Comparison of ENCODE assay signal across 8 cellular contexts in the genomic region with DNA sequence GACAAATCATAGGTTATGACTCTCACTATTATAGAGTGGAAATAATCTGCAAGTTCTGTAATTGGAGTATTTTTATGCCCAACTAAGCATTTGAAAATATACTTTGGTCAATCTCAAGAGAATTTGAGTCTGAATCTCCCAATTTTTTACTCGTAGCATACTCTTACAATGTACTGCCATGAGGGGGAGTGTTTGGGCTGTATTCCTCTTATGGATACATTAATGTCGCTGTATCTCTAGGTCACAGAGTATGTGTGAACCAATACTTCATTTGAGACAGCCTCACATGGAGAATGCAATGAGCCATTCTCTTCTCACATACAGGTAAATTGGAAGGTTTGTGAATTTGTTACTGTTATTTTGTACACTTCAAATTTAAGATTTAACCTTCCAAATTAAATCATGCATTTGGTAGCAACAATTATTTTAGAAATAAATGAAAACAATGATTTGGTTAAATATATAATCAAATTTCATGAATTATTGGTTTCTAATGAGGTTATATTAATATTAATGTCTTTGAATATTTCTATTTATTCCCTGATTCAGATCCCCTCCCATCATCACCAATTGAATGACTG. TPM values are rescaled to one million over a fixed set of nuclear protein-coding genes. Genes with fewer than 3 reads are reported as not detected.
DNase-seq lines count a peak whose midpoint lies in the region; ATAC-seq, FAIRE-seq and TF ChIP-seq lines count a peak whose summit lies in the region.

No MANE protein-coding gene starts in this region.

- no peak overlapping the region for H2AFZ ChIP-seq in fibroblast of lung (ENCODE audit: low read length)

- no peak overlapping the region for H3K4me3 ChIP-seq in fibroblast of lung (replicated peaks in 1 of 4; ENCODE audit: control extremely low read depth in 1 of 4, insufficient read depth in 1 of 4, low read depth in 3 of 4, low read length in 4 of 4)
- H3K4me3 ChIP-seq in neutrophil (ENCODE audit: low read depth in 1 of 2, low read length in 1 of 2) = no peak overlapping the region
- no peak overlapping the region for H3K4me3 ChIP-seq in lower leg skin (ENCODE audit: low read depth, poor library complexity, severe bottlenecking)

- DNase-seq in CMK (ENCODE audit: low read depth) = peak; percentile 1
- peak; percentile 84 for DNase-seq in NCI-H146 treated with DMSO at 0.1 percent for 48 hours (lab: John Stamatoyannopoulos, UW; ENCODE audit: unreplicated experiment)
- peak; percentile 53 to 77 for DNase-seq in fibroblast of lung (ENCODE audit: low read depth in 2 of 2)
- DNase-seq in lower leg skin (ENCODE audit: low spot score in 2 of 2) = no peak

- H3K9me3 ChIP-seq in fibroblast of lung (ENCODE audit: control insufficient read depth, insufficient read depth, low read depth, low read length) = no peaks in the 10 kb centered on the region
- no peaks in the 10 kb centered on the region for H3K9me3 ChIP-seq in neutrophil

- H3K4me2 ChIP-seq in fibroblast of lung (ENCODE audit: extremely low read depth, insufficient read depth, low read length) = no peak overlapping the region

- H3K4me1 ChIP-seq in fibroblast of lung (ENCODE audit: control insufficient read depth, extremely low read depth, insufficient read depth, low read length) = no peaks in the 10 kb centered on the region
- no peaks in the 10 kb centered on the region for H3K4me1 ChIP-seq in neutrophil (ENCODE audit: control insufficient read depth in 1 of 2, insufficient read depth in 1 of 2, low read depth in 1 of 2, low read length in 1 of 2)

- TF ChIP-seq POLR2A in lower leg skin (IDR thresholded peaks at IDR 0.05) = no peak

- intact Hi-C loops in lower leg skin (cut with DNase I; ENCODE audit: low total_unique reads) = loop anchor here (5.0 kb wide), 1 partner anchor 285 kb away; no protein-coding TSS in a partner anchor

- ATAC-seq in GM18861 (IDR thresholded peaks at IDR 0.05; ENCODE audit: unreplicated experiment) = peak; percentile 99
- peak; percentile 95 for ATAC-seq in HG02981 (IDR thresholded peaks at IDR 0.05; ENCODE audit: unreplicated experiment)

- H3K9ac ChIP-seq in fibroblast of lung (ENCODE audit: insufficient read depth, low read length) = no peak overlapping the region

- H3K27me3 ChIP-seq in fibroblast of lung (ENCODE audit: control insufficient read depth, insufficient read depth, low read length) = no peaks in the 10 kb centered on the region
- peaks cover 2% of the 10 kb centered on the region for H3K27me3 ChIP-seq in neutrophil

- H4K20me1 ChIP-seq in fibroblast of lung (ENCODE audit: control insufficient read depth, extremely low read depth, insufficient read depth, low read length) = no peaks in the 10 kb centered on the region

- TF ChIP-seq CTCF in fibroblast of lung (conservative IDR thresholded peaks at IDR 0.05 in 1 of 2, IDR thresholded peaks at IDR 0.05 in 1 of 2; ENCODE audit: low read depth in 1 of 2, low read length in 2 of 2) (peak; percentile 76 to 80), neutrophil (IDR thresholded peaks at IDR 0.05) (peak; percentile 39), lower leg skin (IDR thresholded peaks at IDR 0.05) (no peak)

- no peak overlapping the region for H3K27ac ChIP-seq in fibroblast of lung (ENCODE audit: insufficient read depth, low read length)
- no peak overlapping the region for H3K27ac ChIP-seq in neutrophil

- H3K79me2 ChIP-seq in fibroblast of lung (ENCODE audit: control insufficient read depth, insufficient read depth, low read length) = no peaks in the 10 kb centered on the region

- H3K36me3 ChIP-seq in fibroblast of lung (ENCODE audit: control insufficient read depth, insufficient read depth, low read length) (no peaks in the 10 kb centered on the region), neutrophil (no peaks in the 10 kb centered on the region)

- peak; percentile 70 for FAIRE-seq in TTC549 (lab: Jason Lieb, UNC)

- 6 to 7% methylated on average over 2 of the region's 2 CpGs for WGBS in lower leg skin, 2 donors

RNA-seq across cellular contexts. Expression of gene CD200, which starts 5.5 kb away (rescaled TPM):
- total RNA-seq in fibroblast of lung (0.17 and 0.26 TPM in 2 replicates), lower leg skin (1 to 10 TPM; 2.7 to 8.2 (median 5.6) TPM)
- polyA plus RNA-seq in fibroblast of lung = 0.22 and 2.5 TPM in 2 replicates
- 0.36 and 0.91 TPM in 2 replicates for polyA plus RNA-seq in fibroblast of lung (2012)
- not detected in 2 replicates for polyA minus RNA-seq in fibroblast of lung (ENCODE audit: low replicate concordance)

RNA-seq across cellular contexts. Expression of gene SLC9C1, which starts 33.4 kb away (rescaled TPM):
- total RNA-seq in fibroblast of lung (under 0.01 TPM in 1 of 2 replicates, not detected in the other), lower leg skin (not detected)
- polyA plus RNA-seq in fibroblast of lung = not detected in 2 replicates
- not detected in 2 replicates for polyA plus RNA-seq in fibroblast of lung (2012)
- not detected in 2 replicates for polyA minus RNA-seq in fibroblast of lung (ENCODE audit: low replicate concordance)

Comparison
In these comparisons a context has a peak if more than half of its experiments do, and no peak if none do; other contexts are left out.
1. DNase-seq: peak in CMK (single experiment), NCI-H146 treated with DMSO at 0.1 percent for 48 hours (single experiment) and fibroblast of lung (2 of 2); none in lower leg skin (0 of 2).
2. CTCF ChIP-seq: peak in fibroblast of lung (2 of 2) and neutrophil (single experiment); none in lower leg skin (0 of 3).